In genomic region chr20:17612287-17612974, GRCh38 we compare ENCODE assay signal across 9 cellular contexts. TPM values are rescaled to one million over a fixed set of nuclear protein-coding genes. Genes with fewer than 3 reads are reported as not detected.
DNase-seq lines count a peak whose midpoint lies in the region; ATAC-seq and TF ChIP-seq lines count a peak whose summit lies in the region.
"Had no signal": no experiment of that assay in that cellular context is flagged by ENCODE, and none has a peak within 500 bp of the region (broad histone marks: within the 10 kb centered on the region; RNA-seq: fewer than 3 reads in every experiment).

No MANE protein-coding gene starts in this region.

- no peaks in the 10 kb centered on the region for H3K27me3 ChIP-seq in CD4-positive, CD25-positive, alpha-beta regulatory T cell (ENCODE audit: control insufficient read depth, insufficient read depth, low read length)
- H3K27me3 ChIP-seq in WERI-Rb-1 (ENCODE audit: insufficient read depth, low read depth, severe bottlenecking): no peaks in the 10 kb centered on the region

- no peaks in the 10 kb centered on the region for H3K9me3 ChIP-seq in CD4-positive, CD25-positive, alpha-beta regulatory T cell (ENCODE audit: control insufficient read depth in 2 of 2, low read length in 2 of 2)
- H3K9me3 ChIP-seq in WERI-Rb-1 (ENCODE audit: severe bottlenecking): no peaks in the 10 kb centered on the region

- TF ChIP-seq CTCF in WERI-Rb-1 (IDR thresholded peaks at IDR 0.05; ENCODE audit: low read depth, low read length): no peak

- H3K27ac ChIP-seq in CD4-positive, CD25-positive, alpha-beta regulatory T cell (ENCODE audit: insufficient read depth, low read length, poor library complexity, severe bottlenecking): peak overlapping the region; percentile 49
- no peak overlapping the region for H3K27ac ChIP-seq in WERI-Rb-1

- H3K36me3 Mint-ChIP-seq in CD4-positive, CD25-positive, alpha-beta regulatory T cell: peaks cover 6% of the 10 kb centered on the region
- peaks cover 16% of the 10 kb centered on the region for H3K36me3 Mint-ChIP-seq in T-helper 1 cell treated with Interleukin-12 subunit alpha and Interleukin-12 subunit beta and Interleukin-4 antibody, amounts not matched to agents 30 μg/mL and 1 μg/mL, for 36 hours (ENCODE audit: low read depth)

- DNase-seq in CD4-positive, CD25-positive, alpha-beta regulatory T cell: peak in 1 of 3 donors; percentile 35
- peak; percentile 50 for DNase-seq in central memory CD4-positive, alpha-beta T cell
- DNase-seq in mucosa of gallbladder (ENCODE audit: low spot score) (peak; percentile 44), NCI-H1436 treated with DMSO at 0.1 percent for 48 hours (lab: John Stamatoyannopoulos, UW) (no peak), H4 (ENCODE audit: low spot score) (no peak), SIG-M5 (lab: John Stamatoyannopoulos, UW) (no peak), WERI-Rb-1 (no peak)

- H3K4me3 ChIP-seq in CD4-positive, CD25-positive, alpha-beta regulatory T cell (ENCODE audit: low read depth, low read length): no peak overlapping the region
- no peak overlapping the region for H3K4me3 ChIP-seq in WERI-Rb-1 (ENCODE audit: low read depth, low read length)

- H3K27ac Mint-ChIP-seq in CD4-positive, CD25-positive, alpha-beta regulatory T cell: peak overlapping the region; percentile 95 to 100 (median 98)
- peak overlapping the region; percentile 97 for H3K27ac Mint-ChIP-seq in T-helper 1 cell treated with Interleukin-12 subunit alpha and Interleukin-12 subunit beta and Interleukin-4 antibody, amounts not matched to agents 30 μg/mL and 1 μg/mL, for 36 hours
- H3K27ac Mint-ChIP-seq: dendritic cell treated with granulocyte-macrophage colony-stimulating factor and Interleukin-4, amounts not matched to agents 40 ng/mL and 50 ng/mL, for 4 days had no signal

- H3K4me3 Mint-ChIP-seq in CD4-positive, CD25-positive, alpha-beta regulatory T cell: peak overlapping the region; percentile 29 to 87 (median 60)
- H3K4me3 Mint-ChIP-seq in T-helper 1 cell treated with Interleukin-12 subunit alpha and Interleukin-12 subunit beta and Interleukin-4 antibody, amounts not matched to agents 30 μg/mL and 1 μg/mL, for 36 hours: peak overlapping the region; percentile 75
- H3K4me3 Mint-ChIP-seq: dendritic cell treated with granulocyte-macrophage colony-stimulating factor and Interleukin-4, amounts not matched to agents 40 ng/mL and 50 ng/mL, for 4 days had no signal

- H3K4me1 Mint-ChIP-seq in CD4-positive, CD25-positive, alpha-beta regulatory T cell: peaks cover 4 to 40% (median 20%) of the 10 kb centered on the region in 4 donors
- H3K4me1 Mint-ChIP-seq in T-helper 1 cell treated with Interleukin-12 subunit alpha and Interleukin-12 subunit beta and Interleukin-4 antibody, amounts not matched to agents 30 μg/mL and 1 μg/mL, for 36 hours (ENCODE audit: low read depth): peaks cover 35% of the 10 kb centered on the region

- peak in 1 of 2 donors; percentile 20 for ATAC-seq in CD4-positive, CD25-positive, alpha-beta regulatory T cell (ENCODE audit: low read depth in 2 of 2)

- peaks cover 37% of the 10 kb centered on the region for H3K4me1 ChIP-seq in CD4-positive, CD25-positive, alpha-beta regulatory T cell (ENCODE audit: control insufficient read depth, insufficient read depth, low read length, poor library complexity, severe bottlenecking)

- no peaks in the 10 kb centered on the region for H3K9me3 Mint-ChIP-seq in CD4-positive, CD25-positive, alpha-beta regulatory T cell
- no peaks in the 10 kb centered on the region for H3K9me3 Mint-ChIP-seq in T-helper 1 cell treated with Interleukin-12 subunit alpha and Interleukin-12 subunit beta and Interleukin-4 antibody, amounts not matched to agents 30 μg/mL and 1 μg/mL, for 36 hours
- H3K9me3 Mint-ChIP-seq: dendritic cell treated with granulocyte-macrophage colony-stimulating factor and Interleukin-4, amounts not matched to agents 40 ng/mL and 50 ng/mL, for 4 days had no signal

- no peaks in the 10 kb centered on the region for H3K27me3 Mint-ChIP-seq in CD4-positive, CD25-positive, alpha-beta regulatory T cell
- no peaks in the 10 kb centered on the region for H3K27me3 Mint-ChIP-seq in T-helper 1 cell treated with Interleukin-12 subunit alpha and Interleukin-12 subunit beta and Interleukin-4 antibody, amounts not matched to agents 30 μg/mL and 1 μg/mL, for 36 hours (ENCODE audit: low read depth)
- H3K27me3 Mint-ChIP-seq: dendritic cell treated with granulocyte-macrophage colony-stimulating factor and Interleukin-4, amounts not matched to agents 40 ng/mL and 50 ng/mL, for 4 days had no signal

- no peaks in the 10 kb centered on the region for H3K36me3 ChIP-seq in CD4-positive, CD25-positive, alpha-beta regulatory T cell (ENCODE audit: control insufficient read depth, insufficient read depth, low read length)
- H3K36me3 ChIP-seq in WERI-Rb-1: no peaks in the 10 kb centered on the region; the same call in 1 of the 2 replicates

RNA-seq across cellular contexts. Expression of gene DSTN, which starts 42.6 kb away (rescaled TPM):
- total RNA-seq in CD4-positive, CD25-positive, alpha-beta regulatory T cell: 50.6 TPM
- polyA plus RNA-seq in CD4-positive, CD25-positive, alpha-beta regulatory T cell: 100 to 1,000 TPM in 3 of 4 donors, 10 to 100 TPM in 1; 93.9 to 145 (median 116) TPM
- total RNA-seq in mucosa of gallbladder: 738 TPM
- total RNA-seq in H4 (2014; rRNA removed; shearing (Covaris generic)): 289 and 303 TPM in 2 replicates

Comparison
In these comparisons a context has a peak if more than half of its experiments do, and no peak if none do; other contexts are left out.
1. DNase-seq: peak in central memory CD4-positive, alpha-beta T cell (single experiment) and mucosa of gallbladder (single experiment); none in NCI-H1436 treated with DMSO at 0.1 percent for 48 hours (single experiment), H4 (single experiment), SIG-M5 (single experiment) and WERI-Rb-1 (single experiment).